1 cellular context compared by ENCODE assay signal in genomic region chr2:174240097-174240496, GRCh38.
TF ChIP-seq lines count a peak whose summit lies in the region.

No MANE protein-coding gene starts in this region.

TF ChIP-seq in HCT116, 20 proteins besides CTCF, POLR2A, EP300 and RAD21:
- TF ChIP-seq TCF7L2 (IDR thresholded peaks at IDR 0.05; ENCODE audit: borderline replicate concordance, extremely low read depth, insufficient read depth, insufficient read length) (no peak), CEBPB (IDR thresholded peaks at IDR 0.05; ENCODE audit: low read depth) (no peak), REST (IDR thresholded peaks at IDR 0.05; ENCODE audit: low read depth) (no peak), SP1 (IDR thresholded peaks at IDR 0.05; ENCODE audit: low read depth) (no peak), ZNF274 (IDR thresholded peaks at IDR 0.05; ENCODE audit: low read depth, low read length) (no peak), SIN3A (IDR thresholded peaks at IDR 0.05; ENCODE audit: low read depth) (no peak)
